Comparison of ENCODE assay signal across 1 cellular context in genomic region chr12:109724321-109724892, GRCh38.
TF ChIP-seq lines count a peak whose summit lies in the region.

No MANE protein-coding gene starts in this region.

TF ChIP-seq in WTC11, 78 proteins besides CTCF, POLR2A, EP300 and RAD21 (continued from another document):
- TF ChIP-seq ATF3 (CRISPR knock-in tag; conservative IDR thresholded peaks at IDR 0.05) (no peak), IRF1 (CRISPR knock-in tag; IDR thresholded peaks at IDR 0.05) (no peak), ZNF281 (CRISPR knock-in tag; IDR thresholded peaks at IDR 0.05) (no peak), TEAD4 (CRISPR knock-in tag; IDR thresholded peaks at IDR 0.05) (no peak), SOX15 (CRISPR knock-in tag; IDR thresholded peaks at IDR 0.05) (no peak), ZNF396 (CRISPR knock-in tag; IDR thresholded peaks at IDR 0.05; ENCODE audit: borderline replicate concordance) (no peak)
